ENCODE assay signal across 21 cellular contexts in genomic region chr7:39531818-39532217, GRCh38.
"Had no signal": no experiment of that assay in that cellular context is flagged by ENCODE, and none has a peak within 500 bp of the region (broad histone marks: within the 10 kb centered on the region; RNA-seq: fewer than 3 reads in every experiment).

No MANE protein-coding gene starts in this region.

- H3K36me3 ChIP-seq: neutrophil, spleen, stomach had no signal

- H3K4me1 ChIP-seq: foreskin keratinocyte, spleen, stomach had no signal

- H3K9me3 ChIP-seq: neutrophil, spleen, stomach had no signal

- DNase-seq: effector CD4-positive, alpha-beta T cell; endodermal cell; erythroblast; foreskin keratinocyte; kidney; left colon; mesendoderm; naive B cell; posterior cingulate gyrus; spleen; stimulated activated CD4-positive, alpha-beta T cell treated with anti-CD3 and anti-CD28 coated beads, Interleukin-15, amount 100 ng/mL, for 24 hours; stimulated activated CD4-positive, alpha-beta T cell treated with anti-CD3 and anti-CD28 coated beads, Interleukin-1b, Interleukin-23, amount 100 ng/mL, for 48 hours; stimulated activated CD4-positive, alpha-beta T cell treated with anti-CD3 and anti-CD28 coated beads, Interleukin-4, amount 100 ng/mL, for 24 hours; stimulated activated naive CD4-positive, alpha-beta T cell; stomach; substantia nigra; trophoblast cell had no signal

- H3K27ac ChIP-seq: coronary artery, foreskin keratinocyte, neutrophil, spleen, stomach had no signal

- H3K4me3 ChIP-seq: coronary artery, spleen, stomach had no signal

- H3K27me3 ChIP-seq: neutrophil, spleen had no signal

- H3K4me1 Mint-ChIP-seq: naive B cell, nephron had no signal

- ATAC-seq: foreskin keratinocyte, left colon, sciatic nerve had no signal

- H3K36me3 Mint-ChIP-seq: naive B cell had no signal

- H3K4me3 Mint-ChIP-seq: endodermal cell, naive B cell, nephron had no signal

- H3K27me3 Mint-ChIP-seq: naive B cell had no signal

- H3K27ac Mint-ChIP-seq: endodermal cell, naive B cell, nephron had no signal

- H3K9me3 Mint-ChIP-seq: endodermal cell, naive B cell, nephron had no signal
